Comparison of ENCODE assay signal across 1 cellular context in genomic region chr1:50047916-50048694, GRCh38.
TF ChIP-seq lines count a peak whose summit lies in the region.

No MANE protein-coding gene starts in this region.

TF ChIP-seq in HepG2, 621 proteins besides CTCF, POLR2A, EP300 and RAD21 (continued from another document):
- no peak for TF ChIP-seq ZNF576 (CRISPR knock-in tag; IDR thresholded peaks at IDR 0.05)
- TF ChIP-seq WIZ (CRISPR knock-in tag; IDR thresholded peaks at IDR 0.05): no peak
- TF ChIP-seq KDM5A (IDR thresholded peaks at IDR 0.05; ENCODE audit: borderline replicate concordance, low read length): no peak
- no peak for TF ChIP-seq SKIL (CRISPR knock-in tag; IDR thresholded peaks at IDR 0.05; ENCODE audit: borderline replicate concordance)
- TF ChIP-seq THAP9 (CRISPR knock-in tag; IDR thresholded peaks at IDR 0.05; ENCODE audit: borderline replicate concordance): no peak
- no peak for TF ChIP-seq CBX2 (IDR thresholded peaks at IDR 0.05; ENCODE audit: low read depth, low read length)
- no peak for TF ChIP-seq CBX2 (CRISPR knock-in tag; IDR thresholded peaks at IDR 0.05; ENCODE audit: low read depth)
- TF ChIP-seq MZF1 (CRISPR knock-in tag; IDR thresholded peaks at IDR 0.05; ENCODE audit: borderline replicate concordance): no peak
- TF ChIP-seq ZNF781 (CRISPR knock-in tag; IDR thresholded peaks at IDR 0.05; ENCODE audit: borderline replicate concordance, not compliant biosample characterization): no peak
